Comparison of ENCODE assay signal across 8 cellular contexts in the genomic region with DNA sequence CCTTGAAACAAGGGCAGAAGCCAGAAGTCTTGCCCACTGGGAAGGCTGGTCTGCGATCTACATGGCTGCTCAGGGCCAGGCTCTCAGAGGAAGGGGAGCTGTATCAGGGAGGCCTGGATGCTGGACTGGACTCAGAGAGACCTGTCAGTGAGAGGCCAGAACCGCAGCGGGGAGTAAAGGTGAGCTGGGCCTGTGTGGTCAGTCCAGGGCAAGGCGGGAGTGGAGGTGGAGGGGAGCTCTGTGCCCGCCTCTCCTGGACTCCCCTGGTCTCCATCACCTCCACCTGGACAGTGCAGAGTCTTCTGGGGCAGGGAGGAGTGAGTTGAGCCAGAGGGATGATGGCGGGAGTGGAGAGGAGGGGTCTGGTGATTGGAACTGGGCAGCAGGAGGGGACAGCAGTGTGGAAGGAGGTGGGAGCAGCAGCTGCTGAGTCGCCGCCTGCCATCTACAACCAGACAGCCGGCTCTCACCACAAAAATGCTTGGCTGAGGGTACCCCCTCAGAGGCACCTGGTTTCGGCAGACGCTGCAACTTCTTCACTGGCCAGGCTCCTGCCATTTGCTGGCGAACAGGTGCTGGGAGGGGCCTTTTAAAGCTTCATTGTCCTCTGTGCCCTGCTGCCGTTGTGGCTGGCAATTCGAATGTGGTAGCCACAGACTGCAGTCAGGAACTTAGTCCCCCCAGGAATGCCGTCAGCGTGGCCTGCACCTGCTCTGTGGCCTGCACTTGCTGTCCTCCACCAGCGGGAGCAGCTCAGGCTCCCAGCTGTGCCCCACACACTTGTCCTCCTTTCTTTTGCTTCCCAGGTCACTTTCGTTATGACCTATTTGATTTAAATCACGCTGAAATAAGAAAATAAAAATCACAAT. TPM values are rescaled to one million over a fixed set of nuclear protein-coding genes. Genes with fewer than 3 reads are reported as not detected.
DNase-seq lines count a peak whose midpoint lies in the region; ATAC-seq and TF ChIP-seq lines count a peak whose summit lies in the region.

No MANE protein-coding gene starts in this region.

- ATAC-seq in GM18505 (IDR thresholded peaks at IDR 0.05; ENCODE audit: unreplicated experiment): no peak
- ATAC-seq in heart right ventricle: peak in 2 of 8 donors; percentile 11
- ATAC-seq in GM21390 (IDR thresholded peaks at IDR 0.05; ENCODE audit: unreplicated experiment): no peak
- ATAC-seq in activated naive CD8-positive, alpha-beta T cell treated with anti-CD3 and anti-CD28 coated beads, Interleukin-2, amount 50 U/mL, for 24 hours: no peak
- ATAC-seq in HG02642 (IDR thresholded peaks at IDR 0.05; ENCODE audit: poor library complexity, unreplicated experiment): no peak

- H3K36me3 ChIP-seq in SJCRH30 (no peaks in the 10 kb centered on the region), heart right ventricle (no peaks in the 10 kb centered on the region), skeletal muscle tissue (ENCODE audit: control insufficient read depth in 3 of 3, insufficient read depth in 3 of 3, low read length in 3 of 3) (peaks cover 0 to 2% (median 0%) of the 10 kb centered on the region in 3 donors)

- DNase-seq in SJCRH30 (peak; percentile 89 to 92), heart right ventricle (peak in 1 of 2 donors; percentile 22), foreskin fibroblast (no peak)
- DNase-seq in activated naive CD8-positive, alpha-beta T cell treated with anti-CD3 and anti-CD28 coated beads, Interleukin-2, amount 50 U/mL, for 24 hours: no peak

- no peak overlapping the region for H3K27ac Mint-ChIP-seq in activated naive CD8-positive, alpha-beta T cell treated with anti-CD3 and anti-CD28 coated beads, Interleukin-2, amount 50 U/mL, for 24 hours

- peak overlapping the region; percentile 95 for H3K27ac ChIP-seq in SJCRH30
- H3K27ac ChIP-seq in heart right ventricle: peak overlapping the region; percentile 86 to 98 (median 92)
- H3K27ac ChIP-seq in skeletal muscle tissue (ENCODE audit: low read depth, low read length): peak overlapping the region; percentile 88

- no peaks in the 10 kb centered on the region for H3K9me3 Mint-ChIP-seq in activated naive CD8-positive, alpha-beta T cell treated with anti-CD3 and anti-CD28 coated beads, Interleukin-2, amount 50 U/mL, for 24 hours

- H3K27me3 ChIP-seq in SJCRH30: no peaks in the 10 kb centered on the region
- no peaks in the 10 kb centered on the region for H3K27me3 ChIP-seq in heart right ventricle
- H3K27me3 ChIP-seq in skeletal muscle tissue (ENCODE audit: control insufficient read depth in 3 of 3, insufficient read depth in 3 of 3, low read length in 3 of 3): no peaks in the 10 kb centered on the region

- TF ChIP-seq POLR2A in GM18505 (IDR thresholded peaks at IDR 0.05; ENCODE audit: borderline replicate concordance, extremely low read depth, insufficient read depth, insufficient read length): peak; percentile 36

- no peak overlapping the region for H3K4me3 Mint-ChIP-seq in activated naive CD8-positive, alpha-beta T cell treated with anti-CD3 and anti-CD28 coated beads, Interleukin-2, amount 50 U/mL, for 24 hours

- intact Hi-C loops in heart right ventricle (cut with DNase I): no loop called here

- peak in 6 of 9 donors; percentile 17 to 43 (median 34) for TF ChIP-seq CTCF in heart right ventricle (IDR thresholded peaks at IDR 0.05)
- no peak for TF ChIP-seq CTCF in foreskin fibroblast (IDR thresholded peaks at IDR 0.05; ENCODE audit: low read depth, low read length)

- no peaks in the 10 kb centered on the region for H3K36me3 Mint-ChIP-seq in activated naive CD8-positive, alpha-beta T cell treated with anti-CD3 and anti-CD28 coated beads, Interleukin-2, amount 50 U/mL, for 24 hours (ENCODE audit: low read depth)

- peaks cover 45% of the 10 kb centered on the region for H3K4me1 Mint-ChIP-seq in activated naive CD8-positive, alpha-beta T cell treated with anti-CD3 and anti-CD28 coated beads, Interleukin-2, amount 50 U/mL, for 24 hours

- WGBS in heart right ventricle, 2 donors: 56 to 67% methylated on average over 19 of the region's 19 CpGs

- H3K4me1 ChIP-seq in SJCRH30 (peaks cover 37% of the 10 kb centered on the region), heart right ventricle (peaks cover 42 to 94% (median 91%) of the 10 kb centered on the region in 9 donors), skeletal muscle tissue (ENCODE audit: control insufficient read depth in 3 of 3, insufficient read depth in 3 of 3, low read length in 3 of 3) (peaks cover 85 to 93% (median 85%) of the 10 kb centered on the region in 3 donors)

- H3K27me3 Mint-ChIP-seq in activated naive CD8-positive, alpha-beta T cell treated with anti-CD3 and anti-CD28 coated beads, Interleukin-2, amount 50 U/mL, for 24 hours: peaks cover 2% of the 10 kb centered on the region

- peak overlapping the region; percentile 51 to 82 (median 69) for H3K9ac ChIP-seq in skeletal muscle tissue (ENCODE audit: low read depth in 1 of 3, low read length in 3 of 3)

- H3K9me3 ChIP-seq in SJCRH30 (replicated peaks) (no peaks in the 10 kb centered on the region), heart right ventricle (no peaks in the 10 kb centered on the region), skeletal muscle tissue (ENCODE audit: control insufficient read depth in 3 of 3, low read length in 3 of 3) (no peaks in the 10 kb centered on the region)

- H3K4me3 ChIP-seq in SJCRH30 (peak overlapping the region; percentile 9; the same call in 1 of the 2 replicates), heart right ventricle (peak overlapping the region in 8 of 10 donors; percentile 7 to 92 (median 70)), skeletal muscle tissue (ENCODE audit: low read length in 3 of 3) (peak overlapping the region; percentile 13 to 67 (median 15)), foreskin fibroblast (ENCODE audit: low read depth in 1 of 2, low read length in 2 of 2) (no peak overlapping the region)

RNA-seq across cellular contexts. Expression of a gene that starts 3.5 kb away (rescaled TPM):
- total RNA-seq in SJCRH30 (2014; rRNA removed; shearing (Covaris generic)): 18.9 and 22.0 TPM in 2 replicates
- 100 to 1,000 TPM in 2 of 10 donors, 10 to 100 TPM in 8; 73.3 to 120 (median 79.9) TPM for total RNA-seq in heart right ventricle
- 10 to 100 TPM; 41.2 to 89.4 TPM for polyA plus RNA-seq in heart right ventricle
- total RNA-seq in skeletal muscle tissue: 21.4 TPM

RNA-seq across cellular contexts. Expression of a gene that starts 15.5 kb away (rescaled TPM):
- 0.24 and 0.25 TPM in 2 replicates for total RNA-seq in SJCRH30 (2014; rRNA removed; shearing (Covaris generic))
- 100 to 1,000 TPM in 1 of 10 donors, 10 to 100 TPM in 9; 10.0 to 172 (median 23.8) TPM for total RNA-seq in heart right ventricle
- 10 to 100 TPM; 27.6 to 40.3 TPM for polyA plus RNA-seq in heart right ventricle
- total RNA-seq in skeletal muscle tissue: 12.5 TPM

RNA-seq across cellular contexts. Expression of a gene that starts 37.6 kb away (rescaled TPM):
- 37.9 and 39.0 TPM in 2 replicates for total RNA-seq in SJCRH30 (2014; rRNA removed; shearing (Covaris generic))
- 10 to 100 TPM; 11.0 to 17.2 (median 15.4) TPM for total RNA-seq in heart right ventricle
- polyA plus RNA-seq in heart right ventricle: 10 to 100 TPM; 16.2 to 16.3 TPM
- 25.6 TPM for total RNA-seq in skeletal muscle tissue

RNA-seq across cellular contexts. Expression of a gene that starts 52.0 kb away (rescaled TPM):
- 0.02 TPM in 1 of 2 replicates, not detected in the other for total RNA-seq in SJCRH30 (2014; rRNA removed; shearing (Covaris generic))
- total RNA-seq in heart right ventricle (under 1 TPM in 2 of 10 donors, not detected in 8; 0.17 to 0.22 TPM), skeletal muscle tissue (under 0.01 TPM)
- not detected for polyA plus RNA-seq in heart right ventricle

Comparison
In these comparisons a context has a peak if more than half of its experiments do, and no peak if none do; other contexts are left out.
1. DNase-seq: peak in SJCRH30 (2 of 2); none in activated naive CD8-positive, alpha-beta T cell treated with anti-CD3 and anti-CD28 coated beads, Interleukin-2, amount 50 U/mL, for 24 hours (single experiment) and foreskin fibroblast (0 of 2).
2. H3K4me3 ChIP-seq: peak in SJCRH30 (single experiment), heart right ventricle (8 of 10) and skeletal muscle tissue (3 of 3); none in foreskin fibroblast (0 of 2).
3. Peak in every context shown above with its lines, with median percentiles within 50 percentile points of each other: H3K27ac ChIP-seq.